22 cellular contexts compared by ENCODE assay signal in genomic region chr2:238131761-238132462, GRCh38. TPM values are rescaled to one million over a fixed set of nuclear protein-coding genes. Genes with fewer than 3 reads are reported as not detected.
DNase-seq lines count a peak whose midpoint lies in the region; ATAC-seq, FAIRE-seq and TF ChIP-seq lines count a peak whose summit lies in the region.
"Had no signal": no experiment of that assay in that cellular context is flagged by ENCODE, and none has a peak within 500 bp of the region (broad histone marks: within the 10 kb centered on the region; RNA-seq: fewer than 3 reads in every experiment).

No MANE protein-coding gene starts in this region.

- no peaks in the 10 kb centered on the region for H4K20me1 ChIP-seq in BLaER1

- H3K9me3 ChIP-seq in BLaER1 (no peaks in the 10 kb centered on the region), kidney (ENCODE audit: control insufficient read depth in 1 of 2, low read length in 2 of 2) (no peaks in the 10 kb centered on the region), psoas muscle (no peaks in the 10 kb centered on the region)

- no peaks in the 10 kb centered on the region for H3K36me3 ChIP-seq in BLaER1
- no peaks in the 10 kb centered on the region for H3K36me3 ChIP-seq in kidney (ENCODE audit: control insufficient read depth in 1 of 2, insufficient read depth in 2 of 2, low read length in 2 of 2)
- no peaks in the 10 kb centered on the region for H3K36me3 ChIP-seq in psoas muscle (ENCODE audit: insufficient read depth in 1 of 2, low read depth in 1 of 2)

- no peak overlapping the region for H3K27ac Mint-ChIP-seq in chondrocyte (ENCODE audit: unreplicated experiment)
- H3K27ac Mint-ChIP-seq: CD8-positive, alpha-beta T cell had no signal

- H3K27me3 Mint-ChIP-seq in chondrocyte (ENCODE audit: low read depth): no peaks in the 10 kb centered on the region
- no peaks in the 10 kb centered on the region for H3K27me3 Mint-ChIP-seq in activated T-cell treated with anti-CD3 and anti-CD28 coated beads, Interleukin-2, amount 50 U/mL, for 4 hours (ENCODE audit: low read depth)

- H3K4me1 ChIP-seq in BLaER1 (peaks cover 80% of the 10 kb centered on the region), kidney (ENCODE audit: control insufficient read depth in 1 of 2, insufficient read depth in 1 of 2, low read depth in 1 of 2, low read length in 2 of 2) (peaks cover 0 to 2% of the 10 kb centered on the region in 2 donors), psoas muscle (peaks cover 17% of the 10 kb centered on the region)

- no peaks in the 10 kb centered on the region for H3K27me3 ChIP-seq in BLaER1
- no peaks in the 10 kb centered on the region for H3K27me3 ChIP-seq in psoas muscle (ENCODE audit: insufficient read depth in 3 of 3, low read length in 2 of 3)

- H3K36me3 Mint-ChIP-seq in chondrocyte (ENCODE audit: low read depth): no peaks in the 10 kb centered on the region
- H3K36me3 Mint-ChIP-seq in activated T-cell treated with anti-CD3 and anti-CD28 coated beads, Interleukin-2, amount 50 U/mL, for 4 hours (ENCODE audit: insufficient read depth): no peaks in the 10 kb centered on the region
- H3K36me3 Mint-ChIP-seq: CD8-positive, alpha-beta T cell had no signal

- no peak for FAIRE-seq in kidney (lab: Jason Lieb, UNC)
- FAIRE-seq: GM12878, H54, K562 had no signal

- H3K4me2 ChIP-seq in BLaER1: peak overlapping the region; percentile 80

- H3K9ac ChIP-seq in BLaER1: no peak overlapping the region
- no peak overlapping the region for H3K9ac ChIP-seq in kidney (ENCODE audit: low read length in 2 of 2)

- H3K27ac ChIP-seq in BLaER1 (peak overlapping the region; percentile 87), kidney (ENCODE audit: low read depth in 2 of 2, low read length in 2 of 2) (no peak overlapping the region), psoas muscle (no peak overlapping the region)

- intact Hi-C loops in kidney (cut with DNase I) (no loop called here), psoas muscle (cut with DNase I) (loop anchor here (2.0 to 10.0 kb wide), 3 partner anchors 69 to 267 kb away; partner anchors contain the start of gene UBE2F (in 1 of the 2))

- TF ChIP-seq CTCF in chondrocyte (IDR thresholded peaks at IDR 0.05): no peak
- no peak for TF ChIP-seq CTCF in kidney (IDR thresholded peaks at IDR 0.05; ENCODE audit: borderline replicate concordance, extremely low read depth, insufficient read depth)
- no peak for TF ChIP-seq CTCF in psoas muscle (IDR thresholded peaks at IDR 0.05)

- 89 to 95% (median 93%) methylated on average over 14 of the region's 14 CpGs for WGBS in psoas muscle, 3 donors

- no peak for ATAC-seq in psoas muscle
- ATAC-seq in HG03135 (IDR thresholded peaks at IDR 0.05; ENCODE audit: unreplicated experiment): no peak
- no peak for ATAC-seq in activated T-cell treated with anti-CD3 and anti-CD28 coated beads, Interleukin-2, amount 50 U/mL, for 4 hours
- ATAC-seq: CD8-positive, alpha-beta T cell; GM12878; Panc1 had no signal

- no peak overlapping the region for H3K4me3 Mint-ChIP-seq in chondrocyte (ENCODE audit: unreplicated experiment)
- no peak overlapping the region for H3K4me3 Mint-ChIP-seq in activated T-cell treated with anti-CD3 and anti-CD28 coated beads, Interleukin-2, amount 50 U/mL, for 4 hours
- H3K4me3 Mint-ChIP-seq: CD8-positive, alpha-beta T cell had no signal

- no peaks in the 10 kb centered on the region for H3K9me3 Mint-ChIP-seq in chondrocyte (ENCODE audit: low read depth)
- no peaks in the 10 kb centered on the region for H3K9me3 Mint-ChIP-seq in activated T-cell treated with anti-CD3 and anti-CD28 coated beads, Interleukin-2, amount 50 U/mL, for 4 hours
- H3K9me3 Mint-ChIP-seq: CD8-positive, alpha-beta T cell had no signal

- H3K4me3 ChIP-seq in BLaER1 (no peak overlapping the region), kidney (ENCODE audit: low read length in 2 of 2) (no peak overlapping the region), psoas muscle (no peak overlapping the region)
- H3K4me3 ChIP-seq: GM12878, K562 had no signal

- DNase-seq in chondrocyte (ENCODE audit: low spot score) (peak; percentile 90), kidney (peak; percentile 66), psoas muscle (peak; percentile 9 to 45), NCI-H2107 treated with DMSO at 0.1 percent for 48 hours (lab: John Stamatoyannopoulos, UW; ENCODE audit: unreplicated experiment) (no peak)
- no peak for DNase-seq in activated T-cell treated with anti-CD3 and anti-CD28 coated beads, Interleukin-2, amount 50 U/mL, for 4 hours
- DNase-seq: C1 segment of cervical spinal cord; CD8-positive, alpha-beta T cell; DND-41; NCI-H1092; NCI-H1436; NCI-H2029; NCI-H226; NCI-H524; NCI-H774; NK-92 treated with Interleukin-12 subunit alpha and Interleukin-12 subunit beta, amount 100 ng/mL, for 24 hours had no signal

- H3K4me1 Mint-ChIP-seq in chondrocyte (ENCODE audit: low read depth): no peaks in the 10 kb centered on the region
- no peaks in the 10 kb centered on the region for H3K4me1 Mint-ChIP-seq in activated T-cell treated with anti-CD3 and anti-CD28 coated beads, Interleukin-2, amount 50 U/mL, for 4 hours (ENCODE audit: low read depth)

RNA-seq across cellular contexts. Expression of gene KLHL30, which starts 6.6 kb away (rescaled TPM):
- 12.2 to 25.6 TPM (median 24.4 TPM) in 3 replicates for total RNA-seq in chondrocyte
- 5.7 TPM for total RNA-seq in kidney
- polyA plus RNA-seq in kidney (ENCODE audit: insufficient read depth, low read depth, low replicate concordance): 0.24 TPM
- total RNA-seq in psoas muscle: 100 to 1,000 TPM in 3 of 4 donors, 10 to 100 TPM in 1; 82.1 to 175 (median 153) TPM
- polyA plus RNA-seq in psoas muscle: 100 to 1,000 TPM in 1 of 3 donors, 10 to 100 TPM in 2; 67.7 to 121 (median 91.7) TPM
- not detected for total RNA-seq in activated T-cell treated with anti-CD3 and anti-CD28 coated beads, Interleukin-2, amount 50 U/mL, for 4 hours
- total RNA-seq: CD8-positive, alpha-beta T cell; GM12878; SK-MEL-5 had no signal
- polyA plus RNA-seq: K562 had no signal

RNA-seq across cellular contexts. Expression of gene ERFE, which starts 26.9 kb away (rescaled TPM):
- total RNA-seq in chondrocyte (1.8 to 10.3 TPM (median 9.4 TPM) in 3 replicates), kidney (61.4 TPM), psoas muscle (10 to 100 TPM in 1 of 4 donors, 1 to 10 TPM in 3; 1.8 to 18.2 (median 4.5) TPM)
- polyA plus RNA-seq in kidney (ENCODE audit: insufficient read depth, low read depth, low replicate concordance) (1.6 TPM), psoas muscle (10 to 100 TPM in 1 of 3 donors, 1 to 10 TPM in 2; 1.4 to 15.4 (median 1.7) TPM)
- under 1 TPM; 0.13 to 0.91 (median 0.22) TPM for total RNA-seq in activated T-cell treated with anti-CD3 and anti-CD28 coated beads, Interleukin-2, amount 50 U/mL, for 4 hours
- total RNA-seq: CD8-positive, alpha-beta T cell; GM12878 had no signal
- polyA plus RNA-seq: GM12878 had no signal

RNA-seq across cellular contexts. Expression of gene ESPNL, which starts 31.8 kb away (rescaled TPM):
- 0.07 to 0.17 TPM (median 0.15 TPM) in 3 replicates for total RNA-seq in chondrocyte
- 2.7 TPM for total RNA-seq in kidney
- polyA plus RNA-seq in kidney (ENCODE audit: insufficient read depth, low read depth, low replicate concordance): 0.28 TPM
- under 1 TPM in 3 of 4 donors, not detected in 1; 0.17 to 0.32 (median 0.22) TPM for total RNA-seq in psoas muscle
- polyA plus RNA-seq in psoas muscle: under 1 TPM; 0.04 to 0.14 (median 0.12) TPM
- total RNA-seq in activated T-cell treated with anti-CD3 and anti-CD28 coated beads, Interleukin-2, amount 50 U/mL, for 4 hours: under 1 TPM; 0.08 to 0.35 (median 0.14) TPM
- total RNA-seq: CD8-positive, alpha-beta T cell had no signal

Comparison
In these comparisons a context has a peak if more than half of its experiments do, and no peak if none do; other contexts are left out.
1. DNase-seq: peak in chondrocyte (single experiment), kidney (single experiment) and psoas muscle (2 of 2); none in NCI-H2107 treated with DMSO at 0.1 percent for 48 hours (single experiment) and activated T-cell treated with anti-CD3 and anti-CD28 coated beads, Interleukin-2, amount 50 U/mL, for 4 hours (single experiment).